ENCODE assay signal across 23 cellular contexts in genomic region chr22:39381009-39381755, GRCh38. TPM values are rescaled to one million over a fixed set of nuclear protein-coding genes. Genes with fewer than 3 reads are reported as not detected.
DNase-seq lines count a peak whose midpoint lies in the region; ATAC-seq, FAIRE-seq and TF ChIP-seq lines count a peak whose summit lies in the region.
"Had no signal": no experiment of that assay in that cellular context is flagged by ENCODE, and none has a peak within 500 bp of the region (broad histone marks: within the 10 kb centered on the region; RNA-seq: fewer than 3 reads in every experiment).

No MANE protein-coding gene starts in this region.

- DNase-seq in GM12891 (ENCODE audit: insufficient read length, low spot score) (no peak), WTC11 (ENCODE audit: low spot score) (no peak), islet precursor cell (peak; percentile 85), NCI-H446 treated with DMSO at 0.1 percent for 48 hours (lab: John Stamatoyannopoulos, UW) (no peak), GM13977 (ENCODE audit: low spot score) (no peak)
- DNase-seq: ACHN; AML-193; DMS 273 treated with DMSO at 0.1 percent for 48 hours; DND-41; H7; Kasumi-1; NCI-H1092 treated with DMSO at 0.1 percent for 48 hours; NCI-H146; NCI-H2081; NK-92 treated with Interleukin-12 subunit alpha and Interleukin-12 subunit beta, amount 100 ng/mL, for 24 hours; SHP77 treated with DMSO at 0.1 percent for 48 hours; SK-N-SH had no signal

- peaks cover 1% of the 10 kb centered on the region; the same call in 1 of the 2 replicates for H3K27me3 Mint-ChIP-seq in WTC11 (ENCODE audit: low read depth)

- CTCF ChIA-PET in WTC11 (lab: Charles Lee) = interaction anchor here (0.7 to 1.4 kb wide), 4 partner anchors 9 to 50 kb away, joined by 3 to 5 read pairs (median 4); no protein-coding TSS in a partner anchor

- no peak for TF ChIP-seq CTCF in WTC11 (IDR thresholded peaks at IDR 0.05)
- TF ChIP-seq CTCF in GM13977 (IDR thresholded peaks at IDR 0.05; ENCODE audit: extremely low read depth, insufficient read depth, missing control alignments) = no peak

- TF ChIP-seq POLR2A in GM12891 (IDR thresholded peaks at IDR 0.05; ENCODE audit: low read depth, low read length) = no peak

- ATAC-seq in WTC11 (no peak), GM18870 (IDR thresholded peaks at IDR 0.05; ENCODE audit: unreplicated experiment) (no peak), GM18867 (IDR thresholded peaks at IDR 0.05; ENCODE audit: unreplicated experiment) (no peak)

- FAIRE-seq in GM12891 (lab: Jason Lieb, UNC) = peak; percentile 5
- FAIRE-seq: GM12878, GM18507, RCC 7860 had no signal

- no peak overlapping the region for H3K4me3 Mint-ChIP-seq in WTC11

- H3K27ac Mint-ChIP-seq in WTC11 = no peak overlapping the region

- POLR2A ChIA-PET in WTC11 (lab: Charles Lee) = interaction anchor here (1.2 kb wide), 1 partner anchor 139 kb away, joined by 3 read pairs; no protein-coding TSS in a partner anchor

- H3K9me3 Mint-ChIP-seq in WTC11 = no peaks in the 10 kb centered on the region

- no peaks in the 10 kb centered on the region; the same call in 1 of the 2 replicates for H3K36me3 Mint-ChIP-seq in WTC11

- H3K4me1 Mint-ChIP-seq in WTC11 = peaks cover 4% of the 10 kb centered on the region

- in situ Hi-C loops in GM13977 (cut with MboI; ENCODE audit: low pct_unique_long_range_greater_than_20kb, low sequenced_read_pairs, unreplicated experiment) = no loop called here

TF ChIP-seq in GM12891, 5 proteins besides CTCF, POLR2A, EP300 and RAD21:
- TF ChIP-seq POU2F2 (IDR thresholded peaks at IDR 0.05; ENCODE audit: low read depth, low read length) (no peak), TAF1 (IDR thresholded peaks at IDR 0.05; ENCODE audit: low read depth, low read length) (no peak), SPI1 (IDR thresholded peaks at IDR 0.05; ENCODE audit: low read depth, low read length) (no peak), POLR2AphosphoS5 (IDR thresholded peaks at IDR 0.05; ENCODE audit: low read depth, low read length) (no peak), PAX5 (IDR thresholded peaks at IDR 0.05; ENCODE audit: insufficient read depth, low read length, severe bottlenecking) (no peak)
TF ChIP-seq in GM12891: peak in this region for 0.

TF ChIP-seq in WTC11, 78 proteins besides CTCF, POLR2A, EP300 and RAD21:
- TF ChIP-seq EMX1 (CRISPR knock-in tag; IDR thresholded peaks at IDR 0.05) (no peak), JAZF1 (CRISPR knock-in tag; IDR thresholded peaks at IDR 0.05) (no peak), ERG (CRISPR knock-in tag; IDR thresholded peaks at IDR 0.05) (no peak), RORB (CRISPR knock-in tag; IDR thresholded peaks at IDR 0.05) (no peak), ZNF423 (CRISPR knock-in tag; IDR thresholded peaks at IDR 0.05) (no peak)
- TF ChIP-seq, protein P1, sequence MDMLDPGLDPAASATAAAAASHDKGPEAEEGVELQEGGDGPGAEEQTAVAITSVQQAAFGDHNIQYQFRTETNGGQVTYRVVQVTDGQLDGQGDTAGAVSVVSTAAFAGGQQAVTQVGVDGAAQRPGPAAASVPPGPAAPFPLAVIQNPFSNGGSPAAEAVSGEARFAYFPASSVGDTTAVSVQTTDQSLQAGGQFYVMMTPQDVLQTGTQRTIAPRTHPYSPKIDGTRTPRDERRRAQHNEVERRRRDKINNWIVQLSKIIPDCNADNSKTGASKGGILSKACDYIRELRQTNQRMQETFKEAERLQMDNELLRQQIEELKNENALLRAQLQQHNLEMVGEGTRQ (CRISPR knock-in tag; IDR thresholded peaks at IDR 0.05) = peak; percentile 53
TF ChIP-seq in WTC11: peak in this region for 1.

RNA-seq across cellular contexts. Expression of gene TAB1, which starts 18.4 kb away (rescaled TPM):
- 8.7 TPM for polyA plus RNA-seq in GM12891 (2012; ENCODE audit: low read depth, missing spikeins)
- total RNA-seq in WTC11 (2021) = 36.8 to 38.3 TPM (median 38.0 TPM) in 3 replicates

RNA-seq across cellular contexts. Expression of gene SYNGR1, which starts 31.4 kb away (rescaled TPM):
- polyA plus RNA-seq in GM12891 (2012; ENCODE audit: low read depth, missing spikeins) = 4.9 TPM
- 26.5 to 35.3 TPM (median 28.7 TPM) in 3 replicates for total RNA-seq in WTC11 (2021)
- total RNA-seq: HT-29 had no signal
